10 cellular contexts compared by ENCODE assay signal in the genomic region with DNA sequence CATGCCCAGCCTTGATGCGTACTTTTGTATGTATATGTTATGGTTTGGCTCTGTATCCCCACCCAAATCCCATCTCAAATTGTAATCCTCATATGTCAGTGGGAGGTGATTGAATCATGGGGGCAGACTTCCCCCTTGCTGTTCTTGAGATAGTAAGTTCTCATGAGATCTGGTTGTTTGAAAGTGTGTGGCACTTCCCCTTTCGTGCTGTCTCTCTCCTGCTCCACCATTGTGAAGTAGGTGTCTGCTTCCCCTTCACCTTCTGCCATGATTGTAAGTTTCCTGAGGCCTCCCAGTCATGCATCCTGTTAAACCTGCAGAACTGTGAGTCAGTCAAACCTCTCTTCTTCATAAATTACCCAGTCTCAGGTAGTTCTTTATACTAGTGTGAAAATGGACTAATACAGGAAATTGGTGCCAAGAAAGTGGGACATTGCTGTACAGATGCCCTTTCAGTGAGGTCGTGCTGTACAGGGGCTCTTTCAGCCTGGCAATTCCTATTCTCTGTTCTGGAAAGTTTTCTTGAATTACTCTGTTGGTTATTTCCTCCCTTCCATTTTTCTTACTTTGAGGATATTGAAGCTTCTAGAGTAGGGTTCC. TPM values are rescaled to one million over a fixed set of nuclear protein-coding genes. Genes with fewer than 3 reads are reported as not detected.
DNase-seq lines count a peak whose midpoint lies in the region; ATAC-seq and TF ChIP-seq lines count a peak whose summit lies in the region.
"Had no signal": no experiment of that assay in that cellular context is flagged by ENCODE, and none has a peak within 500 bp of the region (broad histone marks: within the 10 kb centered on the region; RNA-seq: fewer than 3 reads in every experiment).

No MANE protein-coding gene starts in this region.

- H3K27me3 ChIP-seq in Karpas-422 (ENCODE audit: low read length) (no peaks in the 10 kb centered on the region), neuronal stem cell (ENCODE audit: control insufficient read depth in 3 of 3, insufficient read depth in 3 of 3, low read depth in 1 of 3, low read length in 3 of 3) (no peaks in the 10 kb centered on the region), trophoblast cell (ENCODE audit: insufficient read depth, low read length) (no peaks in the 10 kb centered on the region), Caco-2 (replicated peaks; ENCODE audit: control insufficient read depth, insufficient read depth, low read length) (no peaks in the 10 kb centered on the region)

- peaks cover 3% of the 10 kb centered on the region for H3K9me3 Mint-ChIP-seq in activated CD4-positive, alpha-beta memory T cell treated with anti-CD3 and anti-CD28 coated beads, Interleukin-2, amount 10 ng/mL, durations not matched to agents 7 days and 5 days
- peaks cover 0 to 11% (median 0%) of the 10 kb centered on the region in 9 donors for H3K9me3 Mint-ChIP-seq in naive thymus-derived CD8-positive, alpha-beta T cell
- H3K9me3 Mint-ChIP-seq in Caco-2 (ENCODE audit: unreplicated experiment), result peaks cover 8% of the 10 kb centered on the region

- H3K4me3 Mint-ChIP-seq in activated CD4-positive, alpha-beta memory T cell treated with anti-CD3 and anti-CD28 coated beads, Interleukin-2, amount 10 ng/mL, durations not matched to agents 7 days and 5 days, result no peak overlapping the region
- peak overlapping the region in 1 of 10 donors; percentile 53 for H3K4me3 Mint-ChIP-seq in naive thymus-derived CD8-positive, alpha-beta T cell
- no peak overlapping the region for H3K4me3 Mint-ChIP-seq in Caco-2 (ENCODE audit: unreplicated experiment)

- H3K4me1 ChIP-seq in Karpas-422 (ENCODE audit: low read length) (peaks cover 58% of the 10 kb centered on the region), neuronal stem cell (ENCODE audit: control insufficient read depth in 2 of 2, insufficient read depth in 1 of 2, low read depth in 1 of 2, low read length in 2 of 2) (peaks cover 1 to 2% of the 10 kb centered on the region in 2 donors), trophoblast cell (ENCODE audit: control insufficient read depth in 1 of 2, insufficient read depth in 2 of 2, low read length in 2 of 2) (peaks cover 2 to 7% of the 10 kb centered on the region in 2 experiments), Caco-2 (no peaks in the 10 kb centered on the region)

- no peak overlapping the region for H3K9ac ChIP-seq in Karpas-422 (ENCODE audit: low read length)
- no peak overlapping the region for H3K9ac ChIP-seq in neuronal stem cell (ENCODE audit: low read depth, low read length, poor library complexity)
- no peak overlapping the region for H3K9ac ChIP-seq in trophoblast cell (ENCODE audit: low read length)

- no peak for DNase-seq in activated CD4-positive, CD25-positive, alpha-beta regulatory T cell (lab: John Stamatoyannopoulos, UW)
- peak; percentile 76 for DNase-seq in Karpas-422
- no peak for DNase-seq in activated CD4-positive, alpha-beta memory T cell treated with anti-CD3 and anti-CD28 coated beads, Interleukin-2, amount 10 ng/mL, durations not matched to agents 7 days and 5 days
- DNase-seq in naive thymus-derived CD8-positive, alpha-beta T cell, result peak in 1 of 10 donors; percentile 2
- DNase-seq in neuronal stem cell (ENCODE audit: low spot score), result no peak
- DNase-seq in trophoblast cell, result no peak
- no peak for DNase-seq in Caco-2
- DNase-seq: MM.1S, posterior cingulate gyrus had no signal

- H2BK15ac ChIP-seq in neuronal stem cell (ENCODE audit: low read length), result no peak overlapping the region

- H3K9me3 ChIP-seq in Karpas-422 (ENCODE audit: low read length), result no peaks in the 10 kb centered on the region
- H3K9me3 ChIP-seq in neuronal stem cell (replicated peaks in 1 of 2; ENCODE audit: control insufficient read depth in 2 of 2, insufficient read depth in 1 of 2, low read depth in 1 of 2, low read length in 2 of 2), result peaks cover 6 to 24% of the 10 kb centered on the region in 2 donors
- H3K9me3 ChIP-seq in trophoblast cell (ENCODE audit: insufficient read depth, low read depth, low read length), result no peaks in the 10 kb centered on the region
- no peaks in the 10 kb centered on the region for H3K9me3 ChIP-seq in Caco-2

- H3K4ac ChIP-seq in neuronal stem cell (ENCODE audit: low read length) (no peak overlapping the region), trophoblast cell (ENCODE audit: low read depth, low read length) (no peak overlapping the region)

- peak overlapping the region; percentile 30; the same call in 1 of the 2 replicates for H3K27ac ChIP-seq in Karpas-422 (ENCODE audit: low read length)
- H3K27ac ChIP-seq in neuronal stem cell (replicated peaks; ENCODE audit: low read length), result no peak overlapping the region
- H3K27ac ChIP-seq in trophoblast cell (ENCODE audit: low read depth, low read length), result no peak overlapping the region

- H3K36me3 Mint-ChIP-seq in activated CD4-positive, alpha-beta memory T cell treated with anti-CD3 and anti-CD28 coated beads, Interleukin-2, amount 10 ng/mL, durations not matched to agents 7 days and 5 days (ENCODE audit: low read depth), result peaks cover 44% of the 10 kb centered on the region
- H3K36me3 Mint-ChIP-seq in naive thymus-derived CD8-positive, alpha-beta T cell, result peaks cover 5 to 33% (median 10%) of the 10 kb centered on the region in 3 donors
- H3K36me3 Mint-ChIP-seq in Caco-2 (ENCODE audit: insufficient read depth, unreplicated experiment), result peaks cover 26% of the 10 kb centered on the region

- peak; percentile 16 to 25 for ATAC-seq in activated CD4-positive, CD25-positive, alpha-beta regulatory T cell treated with anti-CD3 and anti-CD28 coated beads, Interleukin-2, amount 50 U/mL, for 24 hours
- no peak for ATAC-seq in naive thymus-derived CD8-positive, alpha-beta T cell

- H3K23ac ChIP-seq in neuronal stem cell (ENCODE audit: low read depth, low read length, poor library complexity) (no peak overlapping the region), trophoblast cell (ENCODE audit: low read length) (no peak overlapping the region)

- H2AFZ ChIP-seq in Karpas-422 (ENCODE audit: low read length), result no peak overlapping the region
- H2AFZ ChIP-seq in neuronal stem cell (ENCODE audit: low read length), result no peak overlapping the region
- H2AFZ ChIP-seq in trophoblast cell (ENCODE audit: insufficient read depth, low read length, poor library complexity), result no peak overlapping the region

- H3K18ac ChIP-seq in neuronal stem cell (ENCODE audit: low read length) (no peak overlapping the region), trophoblast cell (ENCODE audit: low read length) (no peak overlapping the region)

- H3K79me2 ChIP-seq in Karpas-422 (ENCODE audit: low read length) (peaks cover 98% of the 10 kb centered on the region), trophoblast cell (ENCODE audit: control insufficient read depth, insufficient read depth, low read length, poor library complexity) (peaks cover 2% of the 10 kb centered on the region)

- WGBS in neuronal stem cell (ENCODE audit: extremely low coverage in 2 of 2, insufficient read length in 2 of 2, insufficient replicate concordance in 1 of 2), 2 donors, result no CpG with 5 or more reads among the region's 3 CpGs
- WGBS in trophoblast cell (ENCODE audit: extremely low coverage, insufficient coverage, insufficient read length), result no CpG with 5 or more reads among the region's 3 CpGs

- no peaks in the 10 kb centered on the region for H3K79me1 ChIP-seq in neuronal stem cell (ENCODE audit: low read depth, low read length)
- H3K79me1 ChIP-seq in trophoblast cell (ENCODE audit: low read length), result no peaks in the 10 kb centered on the region

- no peak overlapping the region for H2BK5ac ChIP-seq in neuronal stem cell (ENCODE audit: low read length)
- no peak overlapping the region for H2BK5ac ChIP-seq in trophoblast cell (ENCODE audit: low read depth, low read length, poor library complexity)

- no peak overlapping the region for H2BK120ac ChIP-seq in neuronal stem cell (ENCODE audit: low read depth, low read length)
- H2BK120ac ChIP-seq in trophoblast cell (ENCODE audit: insufficient read depth, low read length, poor library complexity), result no peak overlapping the region

- H2AK5ac ChIP-seq in neuronal stem cell (ENCODE audit: low read depth, low read length) (no peak overlapping the region), trophoblast cell (ENCODE audit: low read length) (no peak overlapping the region)

- H3K14ac ChIP-seq in neuronal stem cell (ENCODE audit: low read length) (no peak overlapping the region), trophoblast cell (ENCODE audit: low read length) (no peak overlapping the region)

- peaks cover 6% of the 10 kb centered on the region for H3K36me3 ChIP-seq in Karpas-422 (ENCODE audit: insufficient read depth, low read length)
- H3K36me3 ChIP-seq in neuronal stem cell (replicated peaks in 1 of 2; ENCODE audit: control insufficient read depth in 2 of 2, insufficient read depth in 2 of 2, low read length in 2 of 2), result peaks cover 11 to 45% of the 10 kb centered on the region in 2 donors
- peaks cover 8 to 13% of the 10 kb centered on the region in 2 experiments for H3K36me3 ChIP-seq in trophoblast cell (ENCODE audit: control insufficient read depth in 1 of 2, insufficient read depth in 2 of 2, low read length in 2 of 2)
- H3K36me3 ChIP-seq in Caco-2 (ENCODE audit: control insufficient read depth, insufficient read depth, low read length), result no peaks in the 10 kb centered on the region

- no peaks in the 10 kb centered on the region for H3K9me2 ChIP-seq in Karpas-422 (replicated peaks; ENCODE audit: insufficient read depth, low read length)

- H3K4me1 Mint-ChIP-seq in activated CD4-positive, alpha-beta memory T cell treated with anti-CD3 and anti-CD28 coated beads, Interleukin-2, amount 10 ng/mL, durations not matched to agents 7 days and 5 days, result peaks cover 49% of the 10 kb centered on the region
- peaks cover 36 to 76% (median 69%) of the 10 kb centered on the region in 4 donors for H3K4me1 Mint-ChIP-seq in naive thymus-derived CD8-positive, alpha-beta T cell
- no peaks in the 10 kb centered on the region for H3K4me1 Mint-ChIP-seq in Caco-2 (ENCODE audit: low read depth, unreplicated experiment)

- peaks cover 22% of the 10 kb centered on the region for H4K20me1 ChIP-seq in Karpas-422 (ENCODE audit: insufficient read depth, low read depth, low read length)

- H3K27ac Mint-ChIP-seq in activated CD4-positive, alpha-beta memory T cell treated with anti-CD3 and anti-CD28 coated beads, Interleukin-2, amount 10 ng/mL, durations not matched to agents 7 days and 5 days, result peak overlapping the region; percentile 24
- H3K27ac Mint-ChIP-seq in naive thymus-derived CD8-positive, alpha-beta T cell, result peak overlapping the region in 9 of 10 donors; percentile 48 to 90 (median 72)
- no peak overlapping the region for H3K27ac Mint-ChIP-seq in Caco-2 (ENCODE audit: unreplicated experiment)

- CTCF ChIA-PET in activated CD4-positive, alpha-beta memory T cell treated with anti-CD3 and anti-CD28 coated beads, Interleukin-2, amount 10 ng/mL, durations not matched to agents 7 days and 5 days (lab: Charles Lee), result no interaction called here
- CTCF ChIA-PET in Caco-2 (lab: Charles Lee), result no interaction called here

- no peaks in the 10 kb centered on the region for H3K27me3 Mint-ChIP-seq in activated CD4-positive, alpha-beta memory T cell treated with anti-CD3 and anti-CD28 coated beads, Interleukin-2, amount 10 ng/mL, durations not matched to agents 7 days and 5 days
- no peaks in the 10 kb centered on the region for H3K27me3 Mint-ChIP-seq in naive thymus-derived CD8-positive, alpha-beta T cell
- no peaks in the 10 kb centered on the region for H3K27me3 Mint-ChIP-seq in Caco-2 (ENCODE audit: insufficient read depth, unreplicated experiment)

- no peak for TF ChIP-seq CTCF in Caco-2 (IDR thresholded peaks at IDR 0.05; ENCODE audit: insufficient read depth in 1 of 2, low read depth in 1 of 2, low read length in 1 of 2, severe bottlenecking in 1 of 2, unreplicated experiment in 1 of 2)

- H3K4me2 ChIP-seq in Karpas-422 (ENCODE audit: low read depth, low read length, poor library complexity, severe bottlenecking) (no peak overlapping the region), neuronal stem cell (ENCODE audit: insufficient read depth, low read length, poor library complexity, severe bottlenecking) (no peak overlapping the region), trophoblast cell (ENCODE audit: low read length) (no peak overlapping the region)

- no peak overlapping the region for H3K4me3 ChIP-seq in Karpas-422 (ENCODE audit: low read length)
- no peak overlapping the region for H3K4me3 ChIP-seq in neuronal stem cell (ENCODE audit: low read length in 2 of 2)
- H3K4me3 ChIP-seq in trophoblast cell (ENCODE audit: low read depth, low read length), result no peak overlapping the region
- H3K4me3 ChIP-seq in Caco-2 (ENCODE audit: low read depth, low read length), result no peak overlapping the region

- no peak overlapping the region for H4K12ac ChIP-seq in trophoblast cell (ENCODE audit: low read depth, low read length)

- BruUV-seq in Caco-2 (replicated peaks; lab: Mats Ljungman, UMichigan), result no TSS peak

- POLR2A ChIA-PET in activated CD4-positive, alpha-beta memory T cell treated with anti-CD3 and anti-CD28 coated beads, Interleukin-2, amount 10 ng/mL, durations not matched to agents 7 days and 5 days (lab: Charles Lee), result interaction anchor here (0.9 kb wide), 1 partner anchor 70 kb away, joined by 3 read pairs; no protein-coding TSS in a partner anchor
- POLR2A ChIA-PET in naive thymus-derived CD8-positive, alpha-beta T cell (lab: Charles Lee), result no interaction called here
- POLR2A ChIA-PET in Caco-2 (lab: Charles Lee), result interaction anchor here (0.7 kb wide), 1 partner anchor 43 kb away, joined by 4 read pairs; no protein-coding TSS in a partner anchor

- no peak overlapping the region for H4K91ac ChIP-seq in neuronal stem cell (ENCODE audit: low read depth, low read length, poor library complexity)
- no peak overlapping the region for H4K91ac ChIP-seq in trophoblast cell (ENCODE audit: low read depth, low read length)

- intact Hi-C loops in Caco-2 (cut with micrococcal nuclease; ENCODE audit: unreplicated experiment), result no loop called here

- no peak overlapping the region for H2BK12ac ChIP-seq in neuronal stem cell (ENCODE audit: low read length)
- H2BK12ac ChIP-seq in trophoblast cell (ENCODE audit: low read length), result no peak overlapping the region

- no peak overlapping the region for H4K8ac ChIP-seq in neuronal stem cell (ENCODE audit: low read depth, low read length)
- H4K8ac ChIP-seq in trophoblast cell (ENCODE audit: low read depth, low read length), result no peak overlapping the region

RNA-seq across cellular contexts. Expression of gene KCMF1, which starts 38.2 kb away (rescaled TPM):
- 80.7 and 104 TPM in 2 replicates for total RNA-seq in Karpas-422 (2014; rRNA removed; shearing (Covaris generic); ENCODE audit: low replicate concordance)
- total RNA-seq in activated CD4-positive, alpha-beta memory T cell treated with anti-CD3 and anti-CD28 coated beads, Interleukin-2, amount 10 ng/mL, durations not matched to agents 7 days and 5 days, result 10 to 100 TPM; 87.0 to 92.9 TPM
- 10 to 100 TPM; 69.0 to 74.8 TPM for total RNA-seq in naive thymus-derived CD8-positive, alpha-beta T cell
- 10 to 100 TPM; 13.3 to 30.2 (median 28.1) TPM for polyA plus RNA-seq in naive thymus-derived CD8-positive, alpha-beta T cell
- polyA plus RNA-seq in neuronal stem cell (2013, experiment 1 of 2), result 41.2 TPM
- 37.1 TPM for polyA plus RNA-seq in neuronal stem cell (2013, experiment 2 of 2)
- polyA plus RNA-seq in trophoblast cell (2013), result 43.3 and 44.7 TPM in 2 replicates
- total RNA-seq in Caco-2 (2022), result 81.5 and 83.4 TPM in 2 replicates

Comparison
In these comparisons a context has a peak if more than half of its experiments do, and no peak if none do; other contexts are left out.
1. ATAC-seq: peak in activated CD4-positive, CD25-positive, alpha-beta regulatory T cell treated with anti-CD3 and anti-CD28 coated beads, Interleukin-2, amount 50 U/mL, for 24 hours (2 of 2); none in naive thymus-derived CD8-positive, alpha-beta T cell (0 of 2).